ENCODE assay signal across 9 cellular contexts in genomic region chr12:53205747-53206146, GRCh38. TPM values are rescaled to one million over a fixed set of nuclear protein-coding genes. Genes with fewer than 3 reads are reported as not detected.
A peak's percentile ranks its signal among the peaks of the same experiment; 100 is the strongest.
DNase-seq lines count a peak whose midpoint lies in the region; ATAC-seq and TF ChIP-seq lines count a peak whose summit lies in the region.
"Had no signal": no experiment of that assay in that cellular context is flagged by ENCODE, and none has a peak within 500 bp of the region (broad histone marks: within the 10 kb centered on the region; RNA-seq: fewer than 3 reads in every experiment).

No MANE protein-coding gene starts in this region.

- peaks cover 54 to 86% (median 71%) of the 10 kb centered on the region in 7 donors for H3K4me1 Mint-ChIP-seq in naive thymus-derived CD4-positive, alpha-beta T cell

- no peak overlapping the region for H2AFZ ChIP-seq in OCI-LY1 (ENCODE audit: low read length)

- H3K4me2 ChIP-seq in OCI-LY1 (ENCODE audit: low read length) = peak overlapping the region; percentile 75

- no peaks in the 10 kb centered on the region for H3K27me3 Mint-ChIP-seq in naive thymus-derived CD4-positive, alpha-beta T cell

- H3K36me3 Mint-ChIP-seq in naive thymus-derived CD4-positive, alpha-beta T cell = peaks cover 0 to 51% (median 8%) of the 10 kb centered on the region in 5 donors

- peaks cover 59% of the 10 kb centered on the region for H3K4me1 ChIP-seq in OCI-LY1 (ENCODE audit: insufficient read depth, low read length, severe bottlenecking)
- peaks cover 64 to 74% of the 10 kb centered on the region in 2 donors for H3K4me1 ChIP-seq in naive thymus-derived CD4-positive, alpha-beta T cell (ENCODE audit: control insufficient read depth in 2 of 2, insufficient read depth in 2 of 2, low read length in 2 of 2)

- H3K9me3 Mint-ChIP-seq in naive thymus-derived CD4-positive, alpha-beta T cell = no peaks in the 10 kb centered on the region

- peak; percentile 66 for ATAC-seq in GM18519 (IDR thresholded peaks at IDR 0.05; ENCODE audit: low FRiP score, unreplicated experiment)
- peak; percentile 82 for ATAC-seq in HG02759 (IDR thresholded peaks at IDR 0.05; ENCODE audit: unreplicated experiment)
- ATAC-seq in naive thymus-derived CD4-positive, alpha-beta T cell = peak; percentile 68

- H4K20me1 ChIP-seq in OCI-LY1 (ENCODE audit: insufficient read depth, low read length) = no peaks in the 10 kb centered on the region

- no peaks in the 10 kb centered on the region; the same call in 1 of the 2 replicates for H3F3A ChIP-seq in OCI-LY1 (ENCODE audit: insufficient read depth, low read length)

- POLR2A ChIA-PET in naive thymus-derived CD4-positive, alpha-beta T cell (lab: Charles Lee) = interaction anchor here (0.9 to 9.7 kb wide), 6 partner anchors 6 to 46 kb away, joined by 4 to 103 read pairs (median 24); partner anchors contain the start of genes CSAD and ZNF740

- H3K4me3 ChIP-seq in OCI-LY1 (ENCODE audit: low read depth, low read length, poor library complexity, severe bottlenecking) = peak overlapping the region; percentile 57
- peak overlapping the region; percentile 84 for H3K4me3 ChIP-seq in naive thymus-derived CD4-positive, alpha-beta T cell (ENCODE audit: low read length)
- H3K4me3 ChIP-seq: thoracic aorta had no signal

- no peaks in the 10 kb centered on the region for H3K27me3 ChIP-seq in OCI-LY1 (ENCODE audit: insufficient read depth, low read length)
- H3K27me3 ChIP-seq in naive thymus-derived CD4-positive, alpha-beta T cell (ENCODE audit: control insufficient read depth in 2 of 2, insufficient read depth in 2 of 2, low read length in 2 of 2) = no peaks in the 10 kb centered on the region

- H3K27ac ChIP-seq in OCI-LY1 (ENCODE audit: low read depth, low read length, poor library complexity, severe bottlenecking) = peak overlapping the region; percentile 71
- peak overlapping the region; percentile 85 for H3K27ac ChIP-seq in naive thymus-derived CD4-positive, alpha-beta T cell (ENCODE audit: low read depth, low read length)
- H3K27ac ChIP-seq: thoracic aorta had no signal

- peak overlapping the region; percentile 59; the same call in 1 of the 2 replicates for H3K9ac ChIP-seq in OCI-LY1 (ENCODE audit: low read length)

- H3K9me2 ChIP-seq in OCI-LY1 (ENCODE audit: low read depth, low read length) = no peaks in the 10 kb centered on the region

- no peak for TF ChIP-seq CTCF in OCI-LY1 (IDR thresholded peaks at IDR 0.05; ENCODE audit: low read length)

- no peaks in the 10 kb centered on the region for H3K9me3 ChIP-seq in OCI-LY1 (ENCODE audit: low read length)
- H3K9me3 ChIP-seq in naive thymus-derived CD4-positive, alpha-beta T cell (ENCODE audit: control insufficient read depth in 2 of 3, low read length in 3 of 3) = no peaks in the 10 kb centered on the region
- H3K9me3 ChIP-seq: thoracic aorta had no signal

- intact Hi-C loops in naive thymus-derived CD4-positive, alpha-beta T cell (cut with micrococcal nuclease) = loop anchor here (1.0 to 5.0 kb wide), 3 partner anchors 7 to 247 kb away; partner anchors contain the start of gene PCBP2 (in 1 of the 2)

- peak overlapping the region; percentile 61 to 90 (median 87) for H3K27ac Mint-ChIP-seq in naive thymus-derived CD4-positive, alpha-beta T cell

- no peaks in the 10 kb centered on the region for H3K79me2 ChIP-seq in OCI-LY1 (ENCODE audit: insufficient read depth, low read length)

- H3K4me3 Mint-ChIP-seq in naive thymus-derived CD4-positive, alpha-beta T cell = peak overlapping the region; percentile 83 to 92 (median 86)

- CTCF ChIA-PET in naive thymus-derived CD4-positive, alpha-beta T cell (lab: Charles Lee) = interaction anchor here (0.9 to 10.7 kb wide), 4 partner anchors 7 to 31 kb away, joined by 3 to 88 read pairs (median 4); partner anchors contain the start of genes CSAD and ZNF740

- peak; percentile 39 for DNase-seq in activated naive CD4-positive, alpha-beta T cell treated with anti-CD3 and anti-CD28 coated beads, Interleukin-2, amount 50 U/mL, for 16 hours
- DNase-seq in naive thymus-derived CD4-positive, alpha-beta T cell = peak in 1 of 9 donors; percentile 75
- no peak for DNase-seq in NCI-H1092 (lab: John Stamatoyannopoulos, UW)
- DNase-seq in SHP77 (lab: John Stamatoyannopoulos, UW) = no peak
- DNase-seq in KG1 (lab: John Stamatoyannopoulos, UW) = no peak

- H3K36me3 ChIP-seq in OCI-LY1 (ENCODE audit: insufficient read depth, low read length) = no peaks in the 10 kb centered on the region
- H3K36me3 ChIP-seq in naive thymus-derived CD4-positive, alpha-beta T cell (ENCODE audit: control insufficient read depth in 2 of 3, insufficient read depth in 3 of 3, low read length in 3 of 3) = peaks cover 0 to 4% (median 0%) of the 10 kb centered on the region in 3 experiments

RNA-seq across cellular contexts. Expression of gene ITGB7, which starts 1.3 kb away (rescaled TPM):
- total RNA-seq in naive thymus-derived CD4-positive, alpha-beta T cell = 100 to 1,000 TPM; 208 to 760 (median 408) TPM
- 100 to 1,000 TPM; 191 to 205 TPM for polyA plus RNA-seq in naive thymus-derived CD4-positive, alpha-beta T cell

RNA-seq across cellular contexts. Expression of gene CSAD, which starts 25.0 kb away (rescaled TPM):
- 10 to 100 TPM; 34.1 to 76.3 (median 69.1) TPM for total RNA-seq in naive thymus-derived CD4-positive, alpha-beta T cell
- 1 to 10 TPM; 1.3 to 2.1 TPM for polyA plus RNA-seq in naive thymus-derived CD4-positive, alpha-beta T cell

RNA-seq across cellular contexts. Expression of gene ZNF740, which starts 25.2 kb away (rescaled TPM):
- 100 to 1,000 TPM in 2 of 5 experiments, 10 to 100 TPM in 3; 37.2 to 135 (median 49.5) TPM for total RNA-seq in naive thymus-derived CD4-positive, alpha-beta T cell
- polyA plus RNA-seq in naive thymus-derived CD4-positive, alpha-beta T cell = 1 to 10 TPM; 3.6 to 3.8 TPM

RNA-seq across cellular contexts. Expression of gene RARG, which starts 26.3 kb away (rescaled TPM):
- total RNA-seq in naive thymus-derived CD4-positive, alpha-beta T cell = 10 to 100 TPM; 22.4 to 73.1 (median 57.4) TPM
- polyA plus RNA-seq in naive thymus-derived CD4-positive, alpha-beta T cell = 10 to 100 TPM in 1 of 2 donors, 1 to 10 TPM in 1; 6.4 to 17.2 TPM
